ENCODE assay signal across 1 cellular context in the genomic region with DNA sequence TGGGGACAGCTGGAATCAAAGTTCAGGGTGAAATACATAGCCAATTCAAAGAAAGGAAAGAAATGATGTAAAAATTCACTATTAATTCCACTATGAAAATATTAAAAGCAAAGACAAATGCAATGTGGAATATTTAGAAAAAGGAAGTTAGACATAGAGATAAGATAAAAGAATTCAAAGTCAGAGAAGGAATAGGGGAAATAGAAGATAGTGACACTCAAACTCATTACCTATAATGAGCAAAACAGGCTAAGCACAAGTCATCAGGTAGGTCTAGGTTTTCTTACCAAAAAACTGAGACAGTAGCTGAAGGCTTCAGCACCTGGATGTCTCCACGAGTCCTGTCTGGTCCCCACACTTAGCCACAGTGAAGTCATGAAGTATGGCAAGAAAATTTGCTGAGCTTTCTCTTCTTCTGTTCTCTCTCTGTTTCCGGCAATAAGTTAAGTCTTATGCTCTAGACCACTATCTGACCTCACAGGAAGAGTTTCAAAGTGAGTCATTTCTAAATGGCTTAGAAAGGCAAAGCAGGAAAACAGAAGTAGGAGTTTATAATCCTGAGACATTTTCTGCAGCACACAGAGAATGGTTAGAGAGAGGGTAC.
A peak's percentile ranks its signal among the peaks of the same experiment; 100 is the strongest.
TF ChIP-seq lines count a peak whose summit lies in the region.

C3AR1 (minus strand) TSS at position 369 of the 604 bp plus-strand sequence. CDS start 6,174 bp downstream, outside the sequence.

TF ChIP-seq in IMR-90, 13 proteins besides CTCF, POLR2A, EP300 and RAD21 (continued from another document):
- TF ChIP-seq MAFK (IDR thresholded peaks at IDR 0.05; ENCODE audit: low read depth, low read length) (peak; percentile 94), SMC3 (IDR thresholded peaks at IDR 0.05; ENCODE audit: low read depth, low read length) (no peak), RCOR1 (IDR thresholded peaks at IDR 0.05; ENCODE audit: insufficient replicate concordance, low read length) (no peak)
